In the genomic region with DNA sequence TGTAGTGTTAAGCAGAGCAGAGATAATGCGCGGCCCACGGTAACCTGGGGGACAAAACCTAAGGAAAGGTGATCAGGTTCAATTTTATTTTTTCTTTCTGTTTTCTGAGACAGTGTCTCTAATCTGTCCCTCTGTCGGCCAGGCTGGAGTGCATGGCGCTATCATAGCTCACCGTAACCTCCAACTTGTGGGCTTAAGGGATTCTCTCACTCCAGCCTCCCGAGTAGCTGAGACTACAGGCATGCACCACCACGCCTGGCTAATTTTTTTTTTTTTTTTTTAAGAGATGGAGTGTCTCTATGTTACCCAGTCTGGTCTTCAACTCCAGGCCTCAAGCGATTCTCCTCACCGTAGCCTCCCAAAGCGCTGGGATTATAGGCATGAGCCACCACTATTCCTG, we compare ENCODE assay signal across 5 cellular contexts. TPM values are rescaled to one million over a fixed set of nuclear protein-coding genes. Genes with fewer than 3 reads are reported as not detected.
DNase-seq lines count a peak whose midpoint lies in the region; ATAC-seq and TF ChIP-seq lines count a peak whose summit lies in the region.

No MANE protein-coding gene starts in this region.

- intact Hi-C loops in heart left ventricle (cut with DNase I) (no loop called here), testis (cut with DNase I; ENCODE audit: low total_unique reads) (no loop called here)

- peak overlapping the region in 8 of 12 donors; percentile 24 to 66 (median 51) for H3K27ac ChIP-seq in heart left ventricle
- H3K27ac ChIP-seq in testis = peak overlapping the region; percentile 24 to 39

- peaks cover 0 to 5% (median 0%) of the 10 kb centered on the region in 9 donors for H3K27me3 ChIP-seq in heart left ventricle
- no peaks in the 10 kb centered on the region for H3K27me3 ChIP-seq in testis

- peaks cover under 1 to 24% (median 15%) of the 10 kb centered on the region in 12 donors for H3K4me1 ChIP-seq in heart left ventricle
- H3K4me1 ChIP-seq in testis = peaks cover 15% of the 10 kb centered on the region

- DNase-seq in heart left ventricle (no peak), testis (no peak), AML-193 (lab: John Stamatoyannopoulos, UW) (no peak), NCI-H2196 treated with DMSO at 0.1 percent for 48 hours (lab: John Stamatoyannopoulos, UW; ENCODE audit: unreplicated experiment) (no peak)

- H3K36me3 ChIP-seq in heart left ventricle (no peaks in the 10 kb centered on the region), testis (ENCODE audit: low read depth, missing control alignments) (no peaks in the 10 kb centered on the region)

- ATAC-seq in SK-N-SH treated with all-trans-retinoic acid at 6 μM for 48 hours = peak; percentile 18
- ATAC-seq in heart left ventricle = peak in 3 of 4 donors; percentile 3 to 27 (median 25)

- TF ChIP-seq POLR2A in heart left ventricle (IDR thresholded peaks at IDR 0.05) = no peak
- TF ChIP-seq POLR2A in testis (IDR thresholded peaks at IDR 0.05) = no peak

- WGBS in heart left ventricle, 4 donors = 33 to 38% (median 36%) methylated on average over 11 of the region's 11 CpGs
- 23 to 29% methylated on average over 11 of the region's 11 CpGs for WGBS in testis, 2 donors

- TF ChIP-seq CTCF in heart left ventricle (IDR thresholded peaks at IDR 0.05) (no peak), testis (IDR thresholded peaks at IDR 0.05) (no peak)

- H3K9me3 ChIP-seq in heart left ventricle (no peaks in the 10 kb centered on the region), testis (no peaks in the 10 kb centered on the region)

- peak overlapping the region; percentile 46 to 97 (median 76) for H3K4me3 ChIP-seq in heart left ventricle
- peak overlapping the region; percentile 55 to 69 for H3K4me3 ChIP-seq in testis

TF ChIP-seq in SK-N-SH treated with all-trans-retinoic acid at 6 μM for 48 hours, 23 proteins besides CTCF, POLR2A, EP300 and RAD21:
- TF ChIP-seq, protein P1, sequence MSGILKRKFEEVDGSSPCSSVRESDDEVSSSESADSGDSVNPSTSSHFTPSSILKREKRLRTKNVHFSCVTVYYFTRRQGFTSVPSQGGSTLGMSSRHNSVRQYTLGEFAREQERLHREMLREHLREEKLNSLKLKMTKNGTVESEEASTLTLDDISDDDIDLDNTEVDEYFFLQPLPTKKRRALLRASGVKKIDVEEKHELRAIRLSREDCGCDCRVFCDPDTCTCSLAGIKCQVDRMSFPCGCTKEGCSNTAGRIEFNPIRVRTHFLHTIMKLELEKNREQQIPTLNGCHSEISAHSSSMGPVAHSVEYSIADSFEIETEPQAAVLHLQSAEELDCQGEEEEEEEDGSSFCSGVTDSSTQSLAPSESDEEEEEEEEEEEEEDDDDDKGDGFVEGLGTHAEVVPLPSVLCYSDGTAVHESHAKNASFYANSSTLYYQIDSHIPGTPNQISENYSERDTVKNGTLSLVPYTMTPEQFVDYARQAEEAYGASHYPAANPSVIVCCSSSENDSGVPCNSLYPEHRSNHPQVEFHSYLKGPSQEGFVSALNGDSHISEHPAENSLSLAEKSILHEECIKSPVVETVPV (CRISPR knock-in tag; IDR thresholded peaks at IDR 0.05) = no peak
- TF ChIP-seq ZC3H10 (CRISPR knock-in tag; IDR thresholded peaks at IDR 0.05) (no peak), TOX (CRISPR knock-in tag; IDR thresholded peaks at IDR 0.05; ENCODE audit: borderline replicate concordance) (no peak), ARNTL (CRISPR knock-in tag; IDR thresholded peaks at IDR 0.05; ENCODE audit: borderline replicate concordance, low read depth) (no peak), GLIS3 (CRISPR knock-in tag; IDR thresholded peaks at IDR 0.05) (no peak), RARB (CRISPR knock-in tag; IDR thresholded peaks at IDR 0.05) (no peak), TCF4 (CRISPR knock-in tag; IDR thresholded peaks at IDR 0.05; ENCODE audit: borderline replicate concordance) (no peak), CSDC2 (CRISPR knock-in tag; IDR thresholded peaks at IDR 0.05) (no peak), ZNF8 (CRISPR knock-in tag; IDR thresholded peaks at IDR 0.05) (no peak), ZNF565 (CRISPR knock-in tag; conservative IDR thresholded peaks at IDR 0.05; ENCODE audit: low read depth) (no peak), ZFP3 (CRISPR knock-in tag; IDR thresholded peaks at IDR 0.05) (no peak), SNAI2 (CRISPR knock-in tag; IDR thresholded peaks at IDR 0.05) (no peak), BACH2 (CRISPR knock-in tag; IDR thresholded peaks at IDR 0.05; ENCODE audit: borderline replicate concordance) (no peak), ESRRG (CRISPR knock-in tag; IDR thresholded peaks at IDR 0.05) (no peak)
- TF ChIP-seq, protein P2, sequence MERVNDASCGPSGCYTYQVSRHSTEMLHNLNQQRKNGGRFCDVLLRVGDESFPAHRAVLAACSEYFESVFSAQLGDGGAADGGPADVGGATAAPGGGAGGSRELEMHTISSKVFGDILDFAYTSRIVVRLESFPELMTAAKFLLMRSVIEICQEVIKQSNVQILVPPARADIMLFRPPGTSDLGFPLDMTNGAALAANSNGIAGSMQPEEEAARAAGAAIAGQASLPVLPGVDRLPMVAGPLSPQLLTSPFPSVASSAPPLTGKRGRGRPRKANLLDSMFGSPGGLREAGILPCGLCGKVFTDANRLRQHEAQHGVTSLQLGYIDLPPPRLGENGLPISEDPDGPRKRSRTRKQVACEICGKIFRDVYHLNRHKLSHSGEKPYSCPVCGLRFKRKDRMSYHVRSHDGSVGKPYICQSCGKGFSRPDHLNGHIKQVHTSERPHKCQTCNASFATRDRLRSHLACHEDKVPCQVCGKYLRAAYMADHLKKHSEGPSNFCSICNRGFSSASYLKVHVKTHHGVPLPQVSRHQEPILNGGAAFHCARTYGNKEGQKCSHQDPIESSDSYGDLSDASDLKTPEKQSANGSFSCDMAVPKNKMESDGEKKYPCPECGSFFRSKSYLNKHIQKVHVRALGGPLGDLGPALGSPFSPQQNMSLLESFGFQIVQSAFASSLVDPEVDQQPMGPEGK (CRISPR knock-in tag; IDR thresholded peaks at IDR 0.05; ENCODE audit: borderline replicate concordance) = no peak
- TF ChIP-seq, protein P3, sequence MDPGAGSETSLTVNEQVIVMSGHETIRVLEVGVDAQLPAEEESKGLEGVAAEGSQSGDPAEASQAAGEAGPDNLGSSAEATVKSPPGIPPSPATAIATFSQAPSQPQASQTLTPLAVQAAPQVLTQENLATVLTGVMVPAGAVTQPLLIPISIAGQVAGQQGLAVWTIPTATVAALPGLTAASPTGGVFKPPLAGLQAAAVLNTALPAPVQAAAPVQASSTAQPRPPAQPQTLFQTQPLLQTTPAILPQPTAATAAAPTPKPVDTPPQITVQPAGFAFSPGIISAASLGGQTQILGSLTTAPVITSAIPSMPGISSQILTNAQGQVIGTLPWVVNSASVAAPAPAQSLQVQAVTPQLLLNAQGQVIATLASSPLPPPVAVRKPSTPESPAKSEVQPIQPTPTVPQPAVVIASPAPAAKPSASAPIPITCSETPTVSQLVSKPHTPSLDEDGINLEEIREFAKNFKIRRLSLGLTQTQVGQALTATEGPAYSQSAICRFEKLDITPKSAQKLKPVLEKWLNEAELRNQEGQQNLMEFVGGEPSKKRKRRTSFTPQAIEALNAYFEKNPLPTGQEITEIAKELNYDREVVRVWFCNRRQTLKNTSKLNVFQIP (CRISPR knock-in tag; IDR thresholded peaks at IDR 0.05; ENCODE audit: borderline replicate concordance, low read depth) = no peak

RNA-seq across cellular contexts. Expression of a gene that starts 0.7 kb away (rescaled TPM):
- total RNA-seq in heart left ventricle (1 to 10 TPM in 2 of 9 donors, under 1 TPM in 7; 0.29 to 1.4 (median 0.51) TPM), testis (1 to 10 TPM; 1.3 to 1.7 TPM)
- polyA plus RNA-seq in heart left ventricle (1 to 10 TPM in 1 of 2 donors, under 1 TPM in 1; 0.50 to 1.5 TPM), testis (ENCODE audit: insufficient read depth, low read depth, low replicate concordance) (3.3 TPM)

RNA-seq across cellular contexts. Expression of a gene that starts 23.5 kb away (rescaled TPM):
- total RNA-seq in heart left ventricle (1 to 10 TPM in 7 of 9 donors, under 1 TPM in 2; 0.81 to 5.4 (median 1.3) TPM), testis (1 to 10 TPM; 4.3 to 6.3 TPM)
- polyA plus RNA-seq in heart left ventricle (1 to 10 TPM; 2.4 to 2.6 TPM), testis (ENCODE audit: insufficient read depth, low read depth, low replicate concordance) (3.4 TPM)

RNA-seq across cellular contexts. Expression of a gene that starts 27.5 kb away (rescaled TPM):
- total RNA-seq in heart left ventricle = 10 to 100 TPM; 14.2 to 25.8 (median 15.6) TPM
- 10 to 100 TPM; 14.2 to 31.0 TPM for polyA plus RNA-seq in heart left ventricle
- total RNA-seq in testis = 10 to 100 TPM; 39.8 to 40.1 TPM
- 30.9 TPM for polyA plus RNA-seq in testis (ENCODE audit: insufficient read depth, low read depth, low replicate concordance)

RNA-seq across cellular contexts. Expression of a gene that starts 32.1 kb away (rescaled TPM):
- 10 to 100 TPM; 17.7 to 27.5 (median 24.5) TPM for total RNA-seq in heart left ventricle
- 10 to 100 TPM; 19.6 to 29.8 TPM for polyA plus RNA-seq in heart left ventricle
- 10 to 100 TPM; 42.1 to 42.7 TPM for total RNA-seq in testis
- polyA plus RNA-seq in testis (ENCODE audit: insufficient read depth, low read depth, low replicate concordance) = 54.8 TPM

RNA-seq across cellular contexts. Expression of a gene that starts 40.9 kb away (rescaled TPM):
- total RNA-seq in heart left ventricle (100 to 1,000 TPM in 1 of 9 donors, 10 to 100 TPM in 8; 58.7 to 100 (median 75.7) TPM), testis (100 to 1,000 TPM; 158 to 174 TPM)
- polyA plus RNA-seq in heart left ventricle (100 to 1,000 TPM in 1 of 2 donors, 10 to 100 TPM in 1; 57.9 to 186 TPM), testis (ENCODE audit: insufficient read depth, low read depth, low replicate concordance) (123 TPM)
